In the genomic region with DNA sequence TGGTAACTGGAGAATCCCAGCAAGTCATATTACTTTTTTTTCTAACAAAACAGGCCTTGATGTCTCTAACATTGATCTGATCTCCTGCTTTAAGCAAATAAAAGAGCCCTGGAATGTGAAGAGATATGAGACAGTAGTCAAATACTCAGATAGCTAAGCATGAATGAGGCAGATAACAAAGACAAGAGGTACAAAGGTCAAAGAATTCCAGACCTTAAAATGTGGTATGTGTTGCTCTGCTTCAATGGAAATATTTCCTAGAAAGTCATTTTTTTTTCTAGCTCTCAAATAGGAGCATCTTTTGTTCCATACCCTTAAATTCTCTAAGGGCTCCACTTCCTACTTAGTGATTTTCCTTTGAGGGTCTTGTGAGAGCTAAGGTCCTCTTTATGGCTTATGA, we compare ENCODE assay signal across 1 cellular context.
TF ChIP-seq lines count a peak whose summit lies in the region.

No MANE protein-coding gene starts in this region.

TF ChIP-seq in A549, 52 proteins besides CTCF, POLR2A, EP300 and RAD21 (continued from another document):
- TF ChIP-seq, protein P1, sequence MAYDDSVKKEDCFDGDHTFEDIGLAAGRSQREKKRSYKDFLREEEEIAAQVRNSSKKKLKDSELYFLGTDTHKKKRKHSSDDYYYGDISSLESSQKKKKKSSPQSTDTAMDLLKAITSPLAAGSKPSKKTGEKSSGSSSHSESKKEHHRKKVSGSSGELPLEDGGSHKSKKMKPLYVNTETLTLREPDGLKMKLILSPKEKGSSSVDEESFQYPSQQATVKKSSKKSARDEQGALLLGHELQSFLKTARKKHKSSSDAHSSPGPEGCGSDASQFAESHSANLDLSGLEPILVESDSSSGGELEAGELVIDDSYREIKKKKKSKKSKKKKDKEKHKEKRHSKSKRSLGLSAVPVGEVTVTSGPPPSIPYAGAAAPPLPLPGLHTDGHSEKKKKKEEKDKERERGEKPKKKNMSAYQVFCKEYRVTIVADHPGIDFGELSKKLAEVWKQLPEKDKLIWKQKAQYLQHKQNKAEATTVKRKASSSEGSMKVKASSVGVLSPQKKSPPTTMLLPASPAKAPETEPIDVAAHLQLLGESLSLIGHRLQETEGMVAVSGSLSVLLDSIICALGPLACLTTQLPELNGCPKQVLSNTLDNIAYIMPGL (CRISPR knock-in tag; IDR thresholded peaks at IDR 0.05; ENCODE audit: borderline replicate concordance), result no peak
- no peak for TF ChIP-seq NPAS2 (CRISPR knock-in tag; IDR thresholded peaks at IDR 0.05; ENCODE audit: borderline replicate concordance)
- no peak for TF ChIP-seq HOXB13 (CRISPR knock-in tag; IDR thresholded peaks at IDR 0.05; ENCODE audit: low read depth)
- TF ChIP-seq, protein P2, sequence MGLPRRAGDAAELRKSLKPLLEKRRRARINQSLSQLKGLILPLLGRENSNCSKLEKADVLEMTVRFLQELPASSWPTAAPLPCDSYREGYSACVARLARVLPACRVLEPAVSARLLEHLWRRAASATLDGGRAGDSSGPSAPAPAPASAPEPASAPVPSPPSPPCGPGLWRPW (IDR thresholded peaks at IDR 0.05), result no peak
- TF ChIP-seq, protein P3, sequence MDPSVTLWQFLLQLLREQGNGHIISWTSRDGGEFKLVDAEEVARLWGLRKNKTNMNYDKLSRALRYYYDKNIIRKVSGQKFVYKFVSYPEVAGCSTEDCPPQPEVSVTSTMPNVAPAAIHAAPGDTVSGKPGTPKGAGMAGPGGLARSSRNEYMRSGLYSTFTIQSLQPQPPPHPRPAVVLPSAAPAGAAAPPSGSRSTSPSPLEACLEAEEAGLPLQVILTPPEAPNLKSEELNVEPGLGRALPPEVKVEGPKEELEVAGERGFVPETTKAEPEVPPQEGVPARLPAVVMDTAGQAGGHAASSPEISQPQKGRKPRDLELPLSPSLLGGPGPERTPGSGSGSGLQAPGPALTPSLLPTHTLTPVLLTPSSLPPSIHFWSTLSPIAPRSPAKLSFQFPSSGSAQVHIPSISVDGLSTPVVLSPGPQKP (IDR thresholded peaks at IDR 0.05; ENCODE audit: low read depth, low read length), result no peak
